2 cellular contexts compared by ENCODE assay signal in the genomic region with DNA sequence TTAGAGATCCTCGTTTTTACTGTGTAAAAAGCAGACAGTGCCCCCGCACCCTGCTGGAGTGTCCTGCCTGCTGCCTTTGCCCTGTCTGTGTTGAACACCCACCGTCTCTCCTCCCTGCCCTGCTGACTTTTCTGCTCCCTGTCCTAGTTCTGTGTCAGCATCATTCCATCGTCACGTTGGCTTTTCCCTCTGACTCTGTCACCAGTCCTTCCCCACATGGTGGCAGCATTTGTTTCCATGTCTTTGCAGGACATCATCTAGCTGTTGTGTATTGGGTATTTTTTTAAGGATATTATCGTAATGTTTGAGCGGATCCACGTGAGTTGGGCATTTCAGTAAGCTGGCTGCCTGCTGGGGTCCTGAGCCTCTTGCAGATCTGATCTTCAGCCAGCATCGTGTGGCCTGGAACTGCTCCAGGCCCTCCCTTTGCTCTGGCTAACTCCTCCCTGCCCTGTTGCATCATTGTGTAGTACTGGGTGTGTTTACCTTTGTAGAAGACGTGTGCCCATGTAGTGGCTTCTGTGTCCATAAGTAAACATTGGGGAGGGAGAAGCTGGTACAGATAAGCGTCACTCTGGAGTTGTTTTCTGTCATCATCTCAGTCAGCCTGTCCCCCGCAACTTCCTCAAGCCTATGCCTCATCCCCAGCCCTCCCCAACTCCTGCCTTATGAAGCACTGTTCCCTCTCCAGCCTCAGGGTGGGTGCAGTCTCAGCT.
TF ChIP-seq lines count a peak whose summit lies in the region.

No MANE protein-coding gene starts in this region.

TF ChIP-seq in K562, 482 proteins besides CTCF, POLR2A, EP300 and RAD21 (continued from another document and continues in another):
- TF ChIP-seq, protein P1, sequence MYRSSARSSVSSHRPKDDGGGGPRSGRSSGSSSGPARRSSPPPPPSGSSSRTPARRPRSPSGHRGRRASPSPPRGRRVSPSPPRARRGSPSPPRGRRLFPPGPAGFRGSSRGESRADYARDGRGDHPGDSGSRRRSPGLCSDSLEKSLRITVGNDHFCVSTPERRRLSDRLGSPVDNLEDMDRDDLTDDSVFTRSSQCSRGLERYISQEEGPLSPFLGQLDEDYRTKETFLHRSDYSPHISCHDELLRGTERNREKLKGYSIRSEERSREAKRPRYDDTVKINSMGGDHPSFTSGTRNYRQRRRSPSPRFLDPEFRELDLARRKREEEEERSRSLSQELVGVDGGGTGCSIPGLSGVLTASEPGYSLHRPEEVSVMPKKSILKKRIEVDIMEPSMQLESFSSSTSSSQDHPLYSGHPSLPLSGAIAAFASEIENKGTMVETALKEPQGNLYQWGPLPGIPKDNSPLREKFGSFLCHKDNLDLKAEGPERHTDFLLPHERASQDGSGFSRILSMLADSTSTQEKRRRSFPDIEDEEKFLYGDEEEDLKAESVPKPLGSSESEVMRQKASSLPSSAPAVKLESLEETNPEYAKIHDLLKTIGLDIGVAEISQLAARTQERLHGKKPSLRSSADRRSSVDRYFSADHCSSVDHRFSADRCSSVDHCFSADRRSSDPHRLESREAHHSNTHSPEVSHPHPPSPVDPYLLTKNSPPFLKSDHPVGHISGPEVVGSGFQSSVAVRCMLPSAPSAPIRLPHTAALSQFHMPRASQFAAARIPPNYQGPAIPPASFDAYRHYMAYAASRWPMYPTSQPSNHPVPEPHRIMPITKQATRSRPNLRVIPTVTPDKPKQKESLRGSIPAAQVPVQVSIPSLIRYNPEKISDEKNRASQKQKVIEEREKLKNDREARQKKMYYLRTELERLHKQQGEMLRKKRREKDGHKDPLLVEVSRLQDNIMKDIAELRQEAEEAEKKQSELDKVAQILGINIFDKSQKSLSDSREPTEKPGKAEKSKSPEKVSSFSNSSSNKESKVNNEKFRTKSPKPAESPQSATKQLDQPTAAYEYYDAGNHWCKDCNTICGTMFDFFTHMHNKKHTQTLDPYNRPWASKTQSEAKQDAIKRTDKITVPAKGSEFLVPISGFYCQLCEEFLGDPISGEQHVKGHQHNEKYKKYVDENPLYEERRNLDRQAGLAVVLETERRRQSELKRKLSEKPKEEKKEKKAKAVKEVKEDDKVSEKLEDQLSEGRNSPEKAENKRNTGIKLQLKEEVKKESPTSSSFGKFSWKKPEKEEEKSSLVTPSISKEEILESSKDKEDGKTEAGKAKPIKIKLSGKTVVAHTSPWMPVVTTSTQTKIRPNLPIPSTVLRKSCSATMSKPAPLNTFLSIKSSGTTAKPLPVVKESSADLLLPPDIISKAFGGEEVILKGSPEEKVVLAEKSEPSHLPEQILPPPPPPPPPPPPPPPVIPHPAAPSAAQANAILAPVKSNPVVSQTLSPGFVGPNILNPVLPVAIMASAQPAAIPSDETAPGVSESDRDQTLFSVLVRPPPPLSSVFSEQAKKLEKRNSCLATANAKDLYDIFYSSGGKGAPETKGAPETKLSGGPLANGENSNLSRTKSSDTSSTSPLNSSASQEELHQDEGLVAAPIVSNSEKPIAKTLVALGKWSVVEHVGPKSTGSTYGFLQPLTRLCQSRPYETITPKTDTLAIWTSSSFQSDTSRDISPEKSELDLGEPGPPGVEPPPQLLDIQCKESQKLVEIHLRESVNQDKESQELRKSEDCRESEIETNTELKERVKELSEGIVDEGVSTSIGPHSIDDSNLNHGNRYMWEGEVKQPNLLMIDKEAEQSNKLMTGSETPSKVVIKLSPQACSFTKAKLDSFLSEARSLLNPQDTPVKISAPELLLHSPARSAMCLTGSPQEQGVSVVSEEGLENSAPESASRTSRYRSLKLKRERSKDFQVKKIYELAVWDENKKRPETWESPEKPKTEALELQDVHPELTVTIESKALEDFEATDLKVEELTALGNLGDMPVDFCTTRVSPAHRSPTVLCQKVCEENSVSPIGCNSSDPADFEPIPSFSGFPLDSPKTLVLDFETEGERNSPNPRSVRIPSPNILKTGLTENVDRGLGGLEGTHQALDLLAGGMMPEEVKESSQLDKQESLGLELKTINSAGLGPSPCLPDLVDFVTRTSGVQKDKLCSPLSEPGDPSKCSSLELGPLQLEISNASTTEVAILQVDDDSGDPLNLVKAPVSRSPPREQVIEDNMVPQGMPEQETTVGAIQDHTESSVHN (IDR thresholded peaks at IDR 0.05; ENCODE audit: borderline replicate concordance in 1 of 2, low read depth in 1 of 2), result peak in 1 of 2 experiments; percentile 92; a peak in 2 of 4 replicates
- TF ChIP-seq GABPB1 (CRISPR knock-in tag; IDR thresholded peaks at IDR 0.05) (0 out of 2 replicates have a peak, but pooled peaks have one; percentile 43), FOXA3 (CRISPR knock-in tag; conservative IDR thresholded peaks at IDR 0.05 in 1 of 2, IDR thresholded peaks at IDR 0.05 in 1 of 2) (peak; percentile 94 to 100), CC2D1A (IDR thresholded peaks at IDR 0.05) (no peak), EGR1 (conservative IDR thresholded peaks at IDR 0.05) (no peak), XRCC3 (IDR thresholded peaks at IDR 0.05) (no peak), DPF2 (IDR thresholded peaks at IDR 0.05) (peak; percentile 12; the same call in 1 of the 2 replicates), RCOR1 (IDR thresholded peaks at IDR 0.05; ENCODE audit: borderline replicate concordance in 1 of 2, low read depth in 2 of 2, low read length in 2 of 2) (peak in 1 of 2 experiments; percentile 66; a peak in 1 of 4 replicates), RNF2 (IDR thresholded peaks at IDR 0.05) (peak; percentile 39; the same call in 1 of the 2 replicates), NRF1 (conservative IDR thresholded peaks at IDR 0.05 in 1 of 2, IDR thresholded peaks at IDR 0.05 in 1 of 2) (peak; percentile 59 to 63; a peak in 3 of 4 replicates)
- TF ChIP-seq, protein P2, sequence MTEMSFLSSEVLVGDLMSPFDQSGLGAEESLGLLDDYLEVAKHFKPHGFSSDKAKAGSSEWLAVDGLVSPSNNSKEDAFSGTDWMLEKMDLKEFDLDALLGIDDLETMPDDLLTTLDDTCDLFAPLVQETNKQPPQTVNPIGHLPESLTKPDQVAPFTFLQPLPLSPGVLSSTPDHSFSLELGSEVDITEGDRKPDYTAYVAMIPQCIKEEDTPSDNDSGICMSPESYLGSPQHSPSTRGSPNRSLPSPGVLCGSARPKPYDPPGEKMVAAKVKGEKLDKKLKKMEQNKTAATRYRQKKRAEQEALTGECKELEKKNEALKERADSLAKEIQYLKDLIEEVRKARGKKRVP (CRISPR knock-in tag; IDR thresholded peaks at IDR 0.05), result peak; percentile 95
- TF ChIP-seq, protein P3, sequence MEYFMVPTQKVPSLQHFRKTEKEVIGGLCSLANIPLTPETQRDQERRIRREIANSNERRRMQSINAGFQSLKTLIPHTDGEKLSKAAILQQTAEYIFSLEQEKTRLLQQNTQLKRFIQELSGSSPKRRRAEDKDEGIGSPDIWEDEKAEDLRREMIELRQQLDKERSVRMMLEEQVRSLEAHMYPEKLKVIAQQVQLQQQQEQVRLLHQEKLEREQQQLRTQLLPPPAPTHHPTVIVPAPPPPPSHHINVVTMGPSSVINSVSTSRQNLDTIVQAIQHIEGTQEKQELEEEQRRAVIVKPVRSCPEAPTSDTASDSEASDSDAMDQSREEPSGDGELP (CRISPR knock-in tag; IDR thresholded peaks at IDR 0.05; ENCODE audit: borderline replicate concordance), result peak; percentile 13; the same call in 1 of the 2 replicates
- TF ChIP-seq, protein P4, sequence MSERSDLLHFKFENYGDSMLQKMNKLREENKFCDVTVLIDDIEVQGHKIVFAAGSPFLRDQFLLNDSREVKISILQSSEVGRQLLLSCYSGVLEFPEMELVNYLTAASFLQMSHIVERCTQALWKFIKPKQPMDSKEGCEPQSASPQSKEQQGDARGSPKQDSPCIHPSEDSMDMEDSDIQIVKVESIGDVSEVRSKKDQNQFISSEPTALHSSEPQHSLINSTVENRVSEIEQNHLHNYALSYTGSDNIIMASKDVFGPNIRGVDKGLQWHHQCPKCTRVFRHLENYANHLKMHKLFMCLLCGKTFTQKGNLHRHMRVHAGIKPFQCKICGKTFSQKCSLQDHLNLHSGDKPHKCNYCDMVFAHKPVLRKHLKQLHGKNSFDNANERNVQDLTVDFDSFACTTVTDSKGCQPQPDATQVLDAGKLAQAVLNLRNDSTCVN (CRISPR knock-in tag; IDR thresholded peaks at IDR 0.05), result 0 out of 2 replicates have a peak, but pooled peaks have one; percentile 22

TF ChIP-seq in HepG2, 621 proteins besides CTCF, POLR2A, EP300 and RAD21 (continued from another document and continues in another):
- TF ChIP-seq, protein P5, sequence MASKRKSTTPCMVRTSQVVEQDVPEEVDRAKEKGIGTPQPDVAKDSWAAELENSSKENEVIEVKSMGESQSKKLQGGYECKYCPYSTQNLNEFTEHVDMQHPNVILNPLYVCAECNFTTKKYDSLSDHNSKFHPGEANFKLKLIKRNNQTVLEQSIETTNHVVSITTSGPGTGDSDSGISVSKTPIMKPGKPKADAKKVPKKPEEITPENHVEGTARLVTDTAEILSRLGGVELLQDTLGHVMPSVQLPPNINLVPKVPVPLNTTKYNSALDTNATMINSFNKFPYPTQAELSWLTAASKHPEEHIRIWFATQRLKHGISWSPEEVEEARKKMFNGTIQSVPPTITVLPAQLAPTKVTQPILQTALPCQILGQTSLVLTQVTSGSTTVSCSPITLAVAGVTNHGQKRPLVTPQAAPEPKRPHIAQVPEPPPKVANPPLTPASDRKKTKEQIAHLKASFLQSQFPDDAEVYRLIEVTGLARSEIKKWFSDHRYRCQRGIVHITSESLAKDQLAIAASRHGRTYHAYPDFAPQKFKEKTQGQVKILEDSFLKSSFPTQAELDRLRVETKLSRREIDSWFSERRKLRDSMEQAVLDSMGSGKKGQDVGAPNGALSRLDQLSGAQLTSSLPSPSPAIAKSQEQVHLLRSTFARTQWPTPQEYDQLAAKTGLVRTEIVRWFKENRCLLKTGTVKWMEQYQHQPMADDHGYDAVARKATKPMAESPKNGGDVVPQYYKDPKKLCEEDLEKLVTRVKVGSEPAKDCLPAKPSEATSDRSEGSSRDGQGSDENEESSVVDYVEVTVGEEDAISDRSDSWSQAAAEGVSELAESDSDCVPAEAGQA (IDR thresholded peaks at IDR 0.05; ENCODE audit: low read depth), result peak; percentile 85
- TF ChIP-seq, protein P5 (CRISPR knock-in tag; IDR thresholded peaks at IDR 0.05; ENCODE audit: borderline replicate concordance), result no peak
- TF ChIP-seq ARNT2 (CRISPR knock-in tag; IDR thresholded peaks at IDR 0.05; ENCODE audit: low read depth) (peak; percentile 58; the same call in 1 of the 2 replicates), SOX6 (IDR thresholded peaks at IDR 0.05) (no peak), SOX6 (CRISPR knock-in tag; IDR thresholded peaks at IDR 0.05) (peak; percentile 75; the same call in 1 of the 2 replicates), ZNF788 (CRISPR knock-in tag; IDR thresholded peaks at IDR 0.05; ENCODE audit: borderline replicate concordance) (0 out of 2 replicates have a peak, but pooled peaks have one; percentile 15), ZNF382 (CRISPR knock-in tag; IDR thresholded peaks at IDR 0.05; ENCODE audit: borderline replicate concordance) (no peak), ZBTB7B (CRISPR knock-in tag; IDR thresholded peaks at IDR 0.05) (no peak), CCDC6 (CRISPR knock-in tag; IDR thresholded peaks at IDR 0.05) (peak; percentile 79; the same call in 1 of the 2 replicates), KDM1A (CRISPR knock-in tag; IDR thresholded peaks at IDR 0.05) (0 out of 2 replicates have a peak, but pooled peaks have one; percentile 9), SSRP1 (CRISPR knock-in tag; IDR thresholded peaks at IDR 0.05) (peak; percentile 80), ZFY (CRISPR knock-in tag; IDR thresholded peaks at IDR 0.05) (peak; percentile 30; the same call in 1 of the 2 replicates), SALL1 (CRISPR knock-in tag; IDR thresholded peaks at IDR 0.05) (peak; percentile 57), HMG20A (CRISPR knock-in tag; IDR thresholded peaks at IDR 0.05; ENCODE audit: borderline replicate concordance) (peak; percentile 70; the same call in 1 of the 2 replicates), HOXA3 (CRISPR knock-in tag; IDR thresholded peaks at IDR 0.05) (peak; percentile 93), KDM5A (IDR thresholded peaks at IDR 0.05; ENCODE audit: borderline replicate concordance, low read length) (no peak)
- TF ChIP-seq, protein P6, sequence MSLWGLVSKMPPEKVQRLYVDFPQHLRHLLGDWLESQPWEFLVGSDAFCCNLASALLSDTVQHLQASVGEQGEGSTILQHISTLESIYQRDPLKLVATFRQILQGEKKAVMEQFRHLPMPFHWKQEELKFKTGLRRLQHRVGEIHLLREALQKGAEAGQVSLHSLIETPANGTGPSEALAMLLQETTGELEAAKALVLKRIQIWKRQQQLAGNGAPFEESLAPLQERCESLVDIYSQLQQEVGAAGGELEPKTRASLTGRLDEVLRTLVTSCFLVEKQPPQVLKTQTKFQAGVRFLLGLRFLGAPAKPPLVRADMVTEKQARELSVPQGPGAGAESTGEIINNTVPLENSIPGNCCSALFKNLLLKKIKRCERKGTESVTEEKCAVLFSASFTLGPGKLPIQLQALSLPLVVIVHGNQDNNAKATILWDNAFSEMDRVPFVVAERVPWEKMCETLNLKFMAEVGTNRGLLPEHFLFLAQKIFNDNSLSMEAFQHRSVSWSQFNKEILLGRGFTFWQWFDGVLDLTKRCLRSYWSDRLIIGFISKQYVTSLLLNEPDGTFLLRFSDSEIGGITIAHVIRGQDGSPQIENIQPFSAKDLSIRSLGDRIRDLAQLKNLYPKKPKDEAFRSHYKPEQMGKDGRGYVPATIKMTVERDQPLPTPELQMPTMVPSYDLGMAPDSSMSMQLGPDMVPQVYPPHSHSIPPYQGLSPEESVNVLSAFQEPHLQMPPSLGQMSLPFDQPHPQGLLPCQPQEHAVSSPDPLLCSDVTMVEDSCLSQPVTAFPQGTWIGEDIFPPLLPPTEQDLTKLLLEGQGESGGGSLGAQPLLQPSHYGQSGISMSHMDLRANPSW (CRISPR knock-in tag; IDR thresholded peaks at IDR 0.05; ENCODE audit: borderline replicate concordance), result no peak
- TF ChIP-seq, protein P7, sequence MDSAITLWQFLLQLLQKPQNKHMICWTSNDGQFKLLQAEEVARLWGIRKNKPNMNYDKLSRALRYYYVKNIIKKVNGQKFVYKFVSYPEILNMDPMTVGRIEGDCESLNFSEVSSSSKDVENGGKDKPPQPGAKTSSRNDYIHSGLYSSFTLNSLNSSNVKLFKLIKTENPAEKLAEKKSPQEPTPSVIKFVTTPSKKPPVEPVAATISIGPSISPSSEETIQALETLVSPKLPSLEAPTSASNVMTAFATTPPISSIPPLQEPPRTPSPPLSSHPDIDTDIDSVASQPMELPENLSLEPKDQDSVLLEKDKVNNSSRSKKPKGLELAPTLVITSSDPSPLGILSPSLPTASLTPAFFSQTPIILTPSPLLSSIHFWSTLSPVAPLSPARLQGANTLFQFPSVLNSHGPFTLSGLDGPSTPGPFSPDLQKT (CRISPR knock-in tag; IDR thresholded peaks at IDR 0.05; ENCODE audit: borderline replicate concordance), result no peak
